In genomic region chr5:145362261-145362660, GRCh38 we compare ENCODE assay signal across 15 cellular contexts.
DNase-seq lines count a peak whose midpoint lies in the region; FAIRE-seq and TF ChIP-seq lines count a peak whose summit lies in the region.
"Had no signal": no experiment of that assay in that cellular context is flagged by ENCODE, and none has a peak within 500 bp of the region (broad histone marks: within the 10 kb centered on the region; RNA-seq: fewer than 3 reads in every experiment).

No MANE protein-coding gene starts in this region.

- H3K9ac ChIP-seq in mammary epithelial cell (ENCODE audit: insufficient read depth, low read length), result no peak overlapping the region

- no peaks in the 10 kb centered on the region for H4K20me1 ChIP-seq in mammary epithelial cell (ENCODE audit: insufficient read depth, low read length)

- in situ Hi-C loops in mammary epithelial cell (cut with MboI; ENCODE audit: low sequenced_read_pairs in 2 of 2), result no loop called here
- in situ Hi-C loops in HAP-1 (cut with MboI; ENCODE audit: low sequenced_read_pairs), result no loop called here

- peak overlapping the region; percentile 25 for H3K4me2 ChIP-seq in mammary epithelial cell (ENCODE audit: insufficient read depth, low read depth, low read length)

- no peaks in the 10 kb centered on the region for H3K27me3 ChIP-seq in mammary epithelial cell (ENCODE audit: insufficient read depth, low read length)
- H3K27me3 ChIP-seq in HAP-1 (ENCODE audit: low read depth), result no peaks in the 10 kb centered on the region
- H3K27me3 ChIP-seq: vagina had no signal

- H3K79me2 ChIP-seq in mammary epithelial cell (ENCODE audit: insufficient read depth, low read length), result no peaks in the 10 kb centered on the region

- peak; percentile 67 for FAIRE-seq in HTR-8/SVneo (lab: Jason Lieb, UNC)
- FAIRE-seq in islet of Langerhans (lab: Jason Lieb, UNC), result peak; percentile 5

- TF ChIP-seq CTCF in mammary epithelial cell (conservative IDR thresholded peaks at IDR 0.05 in 1 of 2, IDR thresholded peaks at IDR 0.05 in 1 of 2; ENCODE audit: extremely low read depth in 1 of 2, insufficient read depth in 1 of 2, low read depth in 1 of 2, low read length in 2 of 2), result no peak

- peak; percentile 58 for DNase-seq in AG08395 (ENCODE audit: low spot score)
- peak; percentile 21 for DNase-seq in HTR-8/SVneo (ENCODE audit: insufficient read length, low spot score)
- DNase-seq in mammary epithelial cell, result peak; percentile 70
- no peak for DNase-seq in DMS114 treated with DMSO at 0.1 percent for 48 hours (lab: John Stamatoyannopoulos, UW; ENCODE audit: unreplicated experiment)
- DNase-seq in HAP-1 (ENCODE audit: low spot score in 2 of 2), result no peak
- no peak for DNase-seq in SKM-1 (lab: John Stamatoyannopoulos, UW; ENCODE audit: unreplicated experiment)
- DNase-seq in head of caudate nucleus, result no peak
- DNase-seq: activated T-cell treated with anti-CD3 and anti-CD28 coated beads, Interleukin-2, amount 50 U/mL, for 4 hours; C1 segment of cervical spinal cord; left colon; NCI-H1092 treated with DMSO at 0.1 percent for 48 hours; NCI-H524; RPMI8226 had no signal

- 0% methylated on average over 2 of the region's 2 CpGs for WGBS in mammary epithelial cell (ENCODE audit: low coverage, missing lambda C conversion rate)

- peak overlapping the region; percentile 72 for H2AFZ ChIP-seq in mammary epithelial cell (ENCODE audit: low read depth, low read length)

- H3K4me3 ChIP-seq in mammary epithelial cell (replicated peaks in 1 of 3; ENCODE audit: insufficient read depth in 1 of 3, low read depth in 2 of 3, low read length in 3 of 3) (no peak overlapping the region), HAP-1 (no peak overlapping the region)
- H3K4me3 ChIP-seq: vagina had no signal

- no TSS peak for BruUV-seq in mammary epithelial cell (replicated peaks; lab: Mats Ljungman, UMichigan)

- dilution Hi-C loops in mammary epithelial cell (cut with HindIII; ENCODE audit: low sequenced_read_pairs), result no loop called here

- H3K36me3 ChIP-seq in mammary epithelial cell (ENCODE audit: insufficient read depth, low read length) (no peaks in the 10 kb centered on the region), HAP-1 (replicated peaks) (no peaks in the 10 kb centered on the region)
- H3K36me3 ChIP-seq: vagina had no signal

- CTCF ChIA-PET in mammary epithelial cell (lab: Charles Lee; ENCODE audit: low non-redundant PET), result no interaction called here

- H3K27ac ChIP-seq in mammary epithelial cell (ENCODE audit: insufficient read depth, low read depth, low read length), result peak overlapping the region; percentile 5
- H3K27ac ChIP-seq: vagina had no signal

- intact Hi-C loops in mammary epithelial cell (cut with micrococcal nuclease), result loop anchor here (10.0 kb wide), 2 partner anchors 323 to 463 kb away; no protein-coding TSS in a partner anchor
- intact Hi-C loops in head of caudate nucleus (cut with DNase I), result no loop called here

- H3K9me3 ChIP-seq in mammary epithelial cell (replicated peaks; ENCODE audit: insufficient read depth, low read length), result no peaks in the 10 kb centered on the region
- no peaks in the 10 kb centered on the region for H3K9me3 ChIP-seq in HAP-1
- H3K9me3 ChIP-seq: vagina had no signal

- H3K4me1 ChIP-seq in mammary epithelial cell (ENCODE audit: insufficient read depth, low read length) (peaks cover 11% of the 10 kb centered on the region), HAP-1 (no peaks in the 10 kb centered on the region)
- H3K4me1 ChIP-seq: vagina had no signal

Comparison
In these comparisons a context has a peak if more than half of its experiments do, and no peak if none do; other contexts are left out.
1. DNase-seq: peak in AG08395 (single experiment), HTR-8/SVneo (single experiment) and mammary epithelial cell (single experiment); none in DMS114 treated with DMSO at 0.1 percent for 48 hours (single experiment), HAP-1 (0 of 2), SKM-1 (single experiment) and head of caudate nucleus (0 of 42).